ENCODE assay signal across 17 cellular contexts in the genomic region with DNA sequence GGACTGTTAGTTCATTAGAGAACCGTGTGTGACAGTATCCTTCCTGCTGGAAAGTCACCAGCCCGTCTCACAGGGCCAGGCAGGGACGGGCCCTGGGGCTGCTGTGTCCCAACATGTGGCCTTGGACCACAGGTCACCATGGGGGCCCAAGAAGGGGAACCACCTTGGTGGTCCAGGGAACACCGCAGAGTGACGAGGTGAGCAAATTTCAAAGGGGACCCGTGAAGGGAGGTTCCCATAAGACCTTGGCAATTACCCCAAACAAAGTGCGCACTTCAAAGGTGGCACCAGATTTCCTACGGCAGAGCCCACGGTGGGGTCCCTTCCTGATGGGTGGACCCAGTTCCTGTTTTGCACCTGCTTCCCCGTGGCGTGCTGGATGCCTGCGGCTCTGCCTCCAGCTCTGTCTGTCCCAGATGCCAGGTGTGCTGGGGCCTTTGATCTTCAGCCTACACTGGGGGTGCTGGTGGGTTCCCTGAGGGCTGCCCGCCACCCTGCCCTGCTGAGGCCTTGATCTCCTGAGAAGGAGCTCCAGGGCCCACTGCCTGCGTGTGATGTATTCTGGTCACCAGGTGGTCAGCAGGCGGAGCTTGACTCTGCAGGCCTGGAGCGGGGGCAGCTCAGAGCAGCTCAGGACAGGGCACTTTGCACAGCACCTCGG. TPM values are rescaled to one million over a fixed set of nuclear protein-coding genes. Genes with fewer than 3 reads are reported as not detected.
DNase-seq lines count a peak whose midpoint lies in the region; ATAC-seq and TF ChIP-seq lines count a peak whose summit lies in the region.
"Had no signal": no experiment of that assay in that cellular context is flagged by ENCODE, and none has a peak within 500 bp of the region (broad histone marks: within the 10 kb centered on the region; RNA-seq: fewer than 3 reads in every experiment).

No MANE protein-coding gene starts in this region.

- peak overlapping the region; percentile 22 for H3K27ac Mint-ChIP-seq in Calu3 (ENCODE audit: unreplicated experiment)
- H3K27ac Mint-ChIP-seq in activated CD8-positive, alpha-beta T cell treated with anti-CD3 and anti-CD28 coated beads for 36 hours: peak overlapping the region; percentile 49

- H3K27me3 ChIP-seq in BLaER1 treated with 17β-estradiol and CSF1 and Interleukin-3, amounts not matched to agents 10 nM and 100 nM: 0 out of 22 replicates have a peak, but pooled peaks cover 0 to 9% (median 0%) of the 10 kb centered on the region in 11 experiments
- H3K27me3 ChIP-seq: dorsolateral prefrontal cortex, Peyer's patch had no signal

- H3K27me3 Mint-ChIP-seq in Calu3 (ENCODE audit: unreplicated experiment): no peaks in the 10 kb centered on the region
- no peaks in the 10 kb centered on the region for H3K27me3 Mint-ChIP-seq in activated CD8-positive, alpha-beta T cell treated with anti-CD3 and anti-CD28 coated beads for 36 hours

- no peak for TF ChIP-seq CTCF in Calu3 (IDR thresholded peaks at IDR 0.05; ENCODE audit: unreplicated experiment)
- TF ChIP-seq CTCF in activated CD8-positive, alpha-beta T cell treated with anti-CD3 and anti-CD28 coated beads for 36 hours (IDR thresholded peaks at IDR 0.05): no peak

- H3K36me3 Mint-ChIP-seq in Calu3 (ENCODE audit: insufficient read depth, unreplicated experiment): peaks cover 97% of the 10 kb centered on the region
- peaks cover 48% of the 10 kb centered on the region for H3K36me3 Mint-ChIP-seq in activated CD8-positive, alpha-beta T cell treated with anti-CD3 and anti-CD28 coated beads for 36 hours (ENCODE audit: low read depth)

- no peak overlapping the region for H3K4me3 Mint-ChIP-seq in Calu3 (ENCODE audit: low read depth, unreplicated experiment)
- H3K4me3 Mint-ChIP-seq in activated CD8-positive, alpha-beta T cell treated with anti-CD3 and anti-CD28 coated beads for 36 hours: no peak overlapping the region

- BruUV-seq in Calu3 (replicated peaks; lab: Mats Ljungman, UMichigan): no TSS peak

- H3K9ac ChIP-seq in BLaER1 treated with 17β-estradiol and CSF1 and Interleukin-3, amounts not matched to agents 10 nM and 100 nM: peak overlapping the region in 5 of 11 experiments; percentile 3 to 51 (median 15); a peak in 7 of 22 replicates
- H3K9ac ChIP-seq: parathyroid adenoma had no signal

- ATAC-seq in activated CD8-positive, alpha-beta T cell treated with anti-CD3 and anti-CD28 coated beads for 36 hours: no peak
- ATAC-seq in left lobe of liver (peak; percentile 4), GM19328 (IDR thresholded peaks at IDR 0.05; ENCODE audit: unreplicated experiment) (no peak), left ventricle myocardium superior (no peak)
- ATAC-seq: lower lobe of right lung had no signal

- H3K4me2 ChIP-seq in BLaER1 treated with 17β-estradiol and CSF1 and Interleukin-3, amounts not matched to agents 10 nM and 100 nM: peak overlapping the region in 10 of 11 experiments; percentile 10 to 89 (median 76); a peak in 18 of 22 replicates

- peaks cover 55 to 100% (median 99%) of the 10 kb centered on the region in 10 experiments for H3K4me1 ChIP-seq in BLaER1 treated with 17β-estradiol and CSF1 and Interleukin-3, amounts not matched to agents 10 nM and 100 nM
- H3K4me1 ChIP-seq: lower lobe of right lung, parathyroid adenoma had no signal

- no peaks in the 10 kb centered on the region for H3K9me3 ChIP-seq in BLaER1 treated with 17β-estradiol and CSF1 and Interleukin-3, amounts not matched to agents 10 nM and 100 nM (replicated peaks in 1 of 11)
- H3K9me3 ChIP-seq: lower lobe of right lung, Peyer's patch, tibial artery had no signal

- no peaks in the 10 kb centered on the region for H3K4me1 Mint-ChIP-seq in Calu3 (ENCODE audit: low read depth, unreplicated experiment)
- peaks cover 17% of the 10 kb centered on the region for H3K4me1 Mint-ChIP-seq in activated CD8-positive, alpha-beta T cell treated with anti-CD3 and anti-CD28 coated beads for 36 hours (ENCODE audit: low read depth)

- H3K36me3 ChIP-seq in BLaER1 treated with 17β-estradiol and CSF1 and Interleukin-3, amounts not matched to agents 10 nM and 100 nM: peaks cover 73 to 99% (median 97%) of the 10 kb centered on the region in 11 experiments

- 0 out of 22 replicates have a peak overlapping the region, but pooled peaks of 1 of the 11 experiments have one; percentile 14 for H3K27ac ChIP-seq in BLaER1 treated with 17β-estradiol and CSF1 and Interleukin-3, amounts not matched to agents 10 nM and 100 nM
- H3K27ac ChIP-seq: lower lobe of right lung, parathyroid adenoma, tibial artery had no signal

- CTCF ChIA-PET in Calu3 (lab: Charles Lee): no interaction called here
- CTCF ChIA-PET in activated CD8-positive, alpha-beta T cell treated with anti-CD3 and anti-CD28 coated beads for 36 hours (lab: Charles Lee): interaction anchor here (1.0 kb wide), 1 partner anchor 64 kb away, joined by 4 read pairs; no protein-coding TSS in a partner anchor

- peaks cover 91 to 100% (median 100%) of the 10 kb centered on the region in 11 experiments for H4K20me1 ChIP-seq in BLaER1 treated with 17β-estradiol and CSF1 and Interleukin-3, amounts not matched to agents 10 nM and 100 nM

- no peak for DNase-seq in Calu3
- no peak for DNase-seq in activated CD8-positive, alpha-beta T cell treated with anti-CD3 and anti-CD28 coated beads for 36 hours
- DNase-seq in left lobe of liver (ENCODE audit: low spot score): peak; percentile 72
- DNase-seq in H4 (ENCODE audit: low spot score): no peak
- DNase-seq in GF-D8 (lab: John Stamatoyannopoulos, UW): no peak
- DNase-seq in left ventricle myocardium superior: no peak
- DNase-seq: activated CD4-positive, CD25-positive, alpha-beta regulatory T cell; dorsolateral prefrontal cortex; KBM-7; lower lobe of right lung; NCI-H1048; NCI-H82; Peyer's patch; tibial artery had no signal

- POLR2A ChIA-PET in activated CD8-positive, alpha-beta T cell treated with anti-CD3 and anti-CD28 coated beads for 36 hours (lab: Charles Lee): interaction anchor here (0.8 to 1.7 kb wide), 3 partner anchors 9 to 23 kb away, joined by 3 to 4 read pairs (median 3); no protein-coding TSS in a partner anchor

- no peak overlapping the region for H3K4me3 ChIP-seq in BLaER1 treated with 17β-estradiol and CSF1 and Interleukin-3, amounts not matched to agents 10 nM and 100 nM
- H3K4me3 ChIP-seq: dorsolateral prefrontal cortex, lower lobe of right lung, Peyer's patch, tibial artery had no signal

- no peaks in the 10 kb centered on the region for H3K9me3 Mint-ChIP-seq in Calu3 (ENCODE audit: low read depth, unreplicated experiment)
- H3K9me3 Mint-ChIP-seq in activated CD8-positive, alpha-beta T cell treated with anti-CD3 and anti-CD28 coated beads for 36 hours: no peaks in the 10 kb centered on the region

- intact Hi-C loops in Calu3 (cut with micrococcal nuclease; ENCODE audit: unreplicated experiment) (no loop called here), left ventricle myocardium superior (cut with micrococcal nuclease) (no loop called here)
- intact Hi-C loops in activated CD8-positive, alpha-beta T cell treated with anti-CD3 and anti-CD28 coated beads for 36 hours (cut with micrococcal nuclease): no loop called here

RNA-seq across cellular contexts. Expression of a gene that starts 27.0 kb away (rescaled TPM):
- 379 and 501 TPM in 2 replicates for total RNA-seq in Calu3 (2022)
- 100 to 1,000 TPM; 230 to 236 TPM for total RNA-seq in activated CD8-positive, alpha-beta T cell treated with anti-CD3 and anti-CD28 coated beads for 36 hours
- total RNA-seq in left lobe of liver: 13.4 TPM
- 143 and 153 TPM in 2 replicates for total RNA-seq in H4 (2014; rRNA removed; shearing (Covaris generic))
- total RNA-seq in left ventricle myocardium superior: 2.0 TPM
